In the genomic region with DNA sequence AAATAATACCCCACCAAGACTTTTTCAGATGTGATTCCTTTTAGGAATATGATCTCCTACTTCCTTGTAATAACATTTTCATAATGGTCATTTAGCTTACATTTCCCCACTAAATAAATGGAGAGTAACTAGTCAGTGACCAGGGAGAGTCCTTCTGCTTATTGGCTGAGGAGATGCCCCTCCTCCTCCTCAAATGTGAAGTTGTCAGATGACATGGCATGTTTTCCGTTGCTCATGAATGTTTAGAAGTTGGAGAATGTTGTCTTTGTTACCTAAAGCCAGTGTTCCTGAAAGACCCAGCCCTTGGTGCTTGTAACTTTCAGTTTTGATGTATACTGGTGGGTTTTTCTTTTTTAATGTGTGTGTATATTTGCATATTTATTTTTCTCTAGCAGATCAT, we compare ENCODE assay signal across 25 cellular contexts. TPM values are rescaled to one million over a fixed set of nuclear protein-coding genes. Genes with fewer than 3 reads are reported as not detected.
"Had no signal": no experiment of that assay in that cellular context is flagged by ENCODE, and none has a peak within 500 bp of the region (broad histone marks: within the 10 kb centered on the region; RNA-seq: fewer than 3 reads in every experiment).

No MANE protein-coding gene starts in this region.

- ATAC-seq: activated T-cell treated with anti-CD3 and anti-CD28 coated beads, Interleukin-2, amount 50 U/mL, for 4 hours; gastrocnemius medialis; heart left ventricle; left lung had no signal

- H3K9me3 Mint-ChIP-seq: activated CD4-positive, alpha-beta T cell treated with anti-CD3 and anti-CD28 coated beads, Interleukin-2, amount 10 ng/mL, durations not matched to agents 7 days and 5 days; activated T-cell treated with anti-CD3 and anti-CD28 coated beads, Interleukin-2, amount 50 U/mL, for 4 hours; endodermal cell; neural crest cell had no signal

- DNase-seq: activated CD4-positive, alpha-beta T cell treated with anti-CD3 and anti-CD28 coated beads, Interleukin-2, amount 10 ng/mL, durations not matched to agents 7 days and 5 days; activated CD8-positive, alpha-beta memory T cell treated with anti-CD3 and anti-CD28 coated beads, Interleukin-2, amount 50 U/mL, for 4 hours; activated naive CD4-positive, alpha-beta T cell treated with anti-CD3 and anti-CD28 coated beads, Interleukin-2, amount 50 U/mL, for 16 hours; activated T-cell treated with anti-CD3 and anti-CD28 coated beads, Interleukin-2, amount 50 U/mL, for 4 hours; aorta; brain microvascular endothelial cell; central memory CD4-positive, alpha-beta T cell; colonic mucosa; endodermal cell; gastrocnemius medialis; heart left ventricle; left lung; stimulated activated CD4-positive, alpha-beta T cell treated with anti-CD3 and anti-CD28 coated beads, Interleukin-12 subunit alpha, Interleukin-12 subunit beta, amount 100 ng/mL, for 4 hours; stimulated activated CD4-positive, alpha-beta T cell treated with anti-CD3 and anti-CD28 coated beads, Interleukin-1b, Interleukin-23, amount 100 ng/mL, for 48 hours; stimulated activated CD8-positive, alpha-beta memory T cell treated with anti-CD3 and anti-CD28 coated beads, Interleukin-4, amount 100 ng/mL, for 48 hours; stimulated activated naive CD4-positive, alpha-beta T cell; T-helper 9 cell; thyroid gland had no signal

- H3K9me3 ChIP-seq: colonic mucosa, gastrocnemius medialis, heart left ventricle, left lung, thyroid gland had no signal

- H3K27me3 Mint-ChIP-seq: activated CD4-positive, alpha-beta T cell treated with anti-CD3 and anti-CD28 coated beads, Interleukin-2, amount 10 ng/mL, durations not matched to agents 7 days and 5 days; progenitor cell of endocrine pancreas had no signal

- H3K27ac Mint-ChIP-seq: activated CD4-positive, alpha-beta T cell treated with anti-CD3 and anti-CD28 coated beads, Interleukin-2, amount 10 ng/mL, durations not matched to agents 7 days and 5 days; endodermal cell; progenitor cell of endocrine pancreas had no signal

- H3K4me3 Mint-ChIP-seq: activated CD4-positive, alpha-beta T cell treated with anti-CD3 and anti-CD28 coated beads, Interleukin-2, amount 10 ng/mL, durations not matched to agents 7 days and 5 days; activated T-cell treated with anti-CD3 and anti-CD28 coated beads, Interleukin-2, amount 50 U/mL, for 4 hours; endodermal cell; neural crest cell had no signal

- H3K4me3 ChIP-seq: colonic mucosa, gastrocnemius medialis, heart left ventricle, left lung, thyroid gland had no signal

- H3K36me3 ChIP-seq: colonic mucosa had no signal

- H3K27me3 ChIP-seq: brain microvascular endothelial cell, colonic mucosa, gastrocnemius medialis, heart left ventricle, left lung, thyroid gland had no signal

- H3K4me1 Mint-ChIP-seq: endodermal cell, neural crest cell had no signal

- H3K4me1 ChIP-seq: colonic mucosa, gastrocnemius medialis, left lung, thyroid gland had no signal

- H3K27ac ChIP-seq: brain microvascular endothelial cell, colonic mucosa, epithelial cell of prostate, gastrocnemius medialis, heart left ventricle, left lung, thyroid gland had no signal

RNA-seq across cellular contexts. Expression of a gene that starts 38.2 kb away (rescaled TPM):
- total RNA-seq: activated CD4-positive, alpha-beta T cell treated with anti-CD3 and anti-CD28 coated beads, Interleukin-2, amount 10 ng/mL, durations not matched to agents 7 days and 5 days; activated T-cell treated with anti-CD3 and anti-CD28 coated beads, Interleukin-2, amount 50 U/mL, for 4 hours; aorta; endodermal cell; fibroblast of lung; kidney epithelial cell; lung microvascular endothelial cell; neural crest cell; omental fat pad; progenitor cell of endocrine pancreas; thyroid gland had no signal
